ENCODE assay signal across 6 cellular contexts in genomic region chr7:147048864-147049263, GRCh38.
"Had no signal": no experiment of that assay in that cellular context is flagged by ENCODE, and none has a peak within 500 bp of the region (broad histone marks: within the 10 kb centered on the region; RNA-seq: fewer than 3 reads in every experiment).

No MANE protein-coding gene starts in this region.

- H2AFZ ChIP-seq: GM23338 had no signal

- H3K4me2 ChIP-seq: GM23338 had no signal

- ATAC-seq: GM23338, K562 had no signal

- DNase-seq: H9, HCEC 1CT, IMR-90, KG1 had no signal

- H3K4me3 ChIP-seq: GM23338, K562 had no signal
